10 cellular contexts compared by ENCODE assay signal in the genomic region with DNA sequence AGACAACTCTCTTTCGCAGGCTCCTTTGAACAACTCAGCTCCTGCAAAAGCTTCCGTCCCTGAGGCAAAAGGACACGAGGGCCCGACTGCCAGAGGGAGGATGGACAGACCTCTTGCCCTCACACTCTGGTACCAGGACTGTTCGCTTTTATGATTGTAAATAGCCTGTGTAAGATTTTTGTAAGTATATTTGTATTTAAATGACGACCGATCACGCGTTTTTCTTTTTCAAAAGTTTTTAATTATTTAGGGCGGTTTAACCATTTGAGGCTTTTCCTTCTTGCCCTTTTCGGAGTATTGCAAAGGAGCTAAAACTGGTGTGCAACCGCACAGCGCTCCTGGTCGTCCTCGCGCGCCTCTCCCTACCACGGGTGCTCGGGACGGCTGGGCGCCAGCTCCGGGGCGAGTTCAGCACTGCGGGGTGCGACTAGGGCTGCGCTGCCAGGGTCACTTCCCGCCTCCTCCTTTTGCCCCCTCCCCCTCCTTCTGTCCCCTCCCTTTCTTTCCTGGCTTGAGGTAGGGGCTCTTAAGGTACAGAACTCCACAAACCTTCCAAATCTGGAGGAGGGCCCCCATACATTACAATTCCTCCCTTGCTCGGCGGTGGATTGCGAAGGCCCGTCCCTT. TPM values are rescaled to one million over a fixed set of nuclear protein-coding genes. Genes with fewer than 3 reads are reported as not detected.
DNase-seq lines count a peak whose midpoint lies in the region; ATAC-seq and TF ChIP-seq lines count a peak whose summit lies in the region.
"Had no signal": no experiment of that assay in that cellular context is flagged by ENCODE, and none has a peak within 500 bp of the region (broad histone marks: within the 10 kb centered on the region; RNA-seq: fewer than 3 reads in every experiment).

No MANE protein-coding gene starts in this region.

- H3K9me2 ChIP-seq in hepatocyte (replicated peaks; ENCODE audit: insufficient read depth): no peaks in the 10 kb centered on the region

- H3K27me3 ChIP-seq in ascending aorta (no peaks in the 10 kb centered on the region), hepatocyte (peaks cover 38% of the 10 kb centered on the region), rectal smooth muscle tissue (ENCODE audit: control insufficient read depth, insufficient read depth, low read length) (no peaks in the 10 kb centered on the region)

- WGBS in hepatocyte (ENCODE audit: low lambda C conversion rate, missing lambda C conversion rate): 8% methylated on average over 28 of the region's 31 CpGs

- peak overlapping the region; percentile 82 for H3K4me2 ChIP-seq in hepatocyte

- H3K9me3 ChIP-seq in ascending aorta (no peaks in the 10 kb centered on the region), hepatocyte (ENCODE audit: low read depth) (no peaks in the 10 kb centered on the region)
- H3K9me3 ChIP-seq: HAP-1 had no signal

- H3K79me2 ChIP-seq in hepatocyte: peaks cover 29% of the 10 kb centered on the region

- no peak overlapping the region for H2AFZ ChIP-seq in hepatocyte

- CTCF ChIA-PET in Calu3 (lab: Charles Lee): no interaction called here

- H3K27ac ChIP-seq in ascending aorta: peak overlapping the region; percentile 88 to 97
- no peak overlapping the region for H3K27ac ChIP-seq in hepatocyte
- no peak overlapping the region for H3K27ac ChIP-seq in rectal smooth muscle tissue (ENCODE audit: low read depth, low read length)

- peak overlapping the region; percentile 91 for H3K4me3 Mint-ChIP-seq in Calu3 (ENCODE audit: low read depth, unreplicated experiment)

- TF ChIP-seq CTCF in Calu3 (IDR thresholded peaks at IDR 0.05; ENCODE audit: unreplicated experiment) (no peak), ascending aorta (IDR thresholded peaks at IDR 0.05) (no peak), hepatocyte (IDR thresholded peaks at IDR 0.05; ENCODE audit: poor library complexity) (no peak)

- no peak for DNase-seq in Calu3
- no peak for DNase-seq in ascending aorta (ENCODE audit: low spot score in 2 of 2)
- DNase-seq in hepatocyte (ENCODE audit: low spot score): no peak
- no peak for DNase-seq in retina
- no peak for DNase-seq in activated CD4-positive, alpha-beta T cell treated with anti-CD3 and anti-CD28 coated beads for 4 hours
- no peak for DNase-seq in erythroblast (lab: John Stamatoyannopoulos, UW)
- DNase-seq: activated B cell treated with CpG ODN at 0.5 μM for 24 hours had no signal

- TF ChIP-seq POLR2A in erythroblast (IDR thresholded peaks at IDR 0.05; ENCODE audit: low read length): no peak

- no peak overlapping the region for H3K9ac ChIP-seq in rectal smooth muscle tissue (ENCODE audit: low read length)

- no peak for ATAC-seq in GM21381 (IDR thresholded peaks at IDR 0.05; ENCODE audit: unreplicated experiment)

- no peaks in the 10 kb centered on the region for H3K9me3 Mint-ChIP-seq in Calu3 (ENCODE audit: low read depth, unreplicated experiment)
- H3K9me3 Mint-ChIP-seq: activated B cell treated with CpG ODN at 0.5 μM for 24 hours had no signal

- no peaks in the 10 kb centered on the region for H3K27me3 Mint-ChIP-seq in Calu3 (ENCODE audit: unreplicated experiment)

- no TSS peak for BruUV-seq in Calu3 (replicated peaks; lab: Mats Ljungman, UMichigan)

- H3K36me3 ChIP-seq in ascending aorta (no peaks in the 10 kb centered on the region), hepatocyte (replicated peaks; ENCODE audit: insufficient read depth, low read depth) (no peaks in the 10 kb centered on the region), rectal smooth muscle tissue (ENCODE audit: control insufficient read depth, insufficient read depth, low read length) (no peaks in the 10 kb centered on the region)
- H3K36me3 ChIP-seq: HAP-1 had no signal

- H3K27ac Mint-ChIP-seq in Calu3 (ENCODE audit: unreplicated experiment): peak overlapping the region; percentile 30
- H3K27ac Mint-ChIP-seq: activated B cell treated with CpG ODN at 0.5 μM for 24 hours had no signal

- H3K4me1 ChIP-seq in ascending aorta: peaks cover 0 to 3% of the 10 kb centered on the region in 2 donors
- peaks cover 5% of the 10 kb centered on the region for H3K4me1 ChIP-seq in hepatocyte (ENCODE audit: insufficient read depth)
- peaks cover 6% of the 10 kb centered on the region for H3K4me1 ChIP-seq in rectal smooth muscle tissue (ENCODE audit: control insufficient read depth, insufficient read depth, low read length)

- H3K4me1 Mint-ChIP-seq in Calu3 (ENCODE audit: low read depth, unreplicated experiment): no peaks in the 10 kb centered on the region

- H4K20me1 ChIP-seq in hepatocyte (ENCODE audit: insufficient read depth, poor library complexity, severe bottlenecking): peaks cover 13% of the 10 kb centered on the region

- intact Hi-C loops in Calu3 (cut with micrococcal nuclease; ENCODE audit: unreplicated experiment) (loop anchor here (10.0 kb wide), 1 partner anchor 182 kb away; no protein-coding TSS in a partner anchor), ascending aorta (cut with DNase I) (loop anchor here (10.0 kb wide), 5 partner anchors 322 to 1022 kb away; a partner anchor contains a TSS)

- H3K36me3 Mint-ChIP-seq in Calu3 (ENCODE audit: insufficient read depth, unreplicated experiment): peaks cover 24% of the 10 kb centered on the region

- peak overlapping the region; percentile 65 to 79 for H3K4me3 ChIP-seq in ascending aorta
- peak overlapping the region; percentile 37 for H3K4me3 ChIP-seq in hepatocyte
- H3K4me3 ChIP-seq in rectal smooth muscle tissue (ENCODE audit: low read length): peak overlapping the region; percentile 69

RNA-seq across cellular contexts. Expression of a gene that starts 2.8 kb away (rescaled TPM):
- total RNA-seq in Calu3 (2022) (3.2 and 3.7 TPM in 2 replicates), ascending aorta (39.1 TPM), hepatocyte (8.1 and 9.9 TPM in 2 replicates)
- 7.3 and 8.0 TPM in 2 replicates for polyA plus RNA-seq in hepatocyte

Comparison
In these comparisons a context has a peak if more than half of its experiments do, and no peak if none do; other contexts are left out.
1. H3K27ac ChIP-seq: peak in ascending aorta (2 of 2); none in hepatocyte (single experiment) and rectal smooth muscle tissue (single experiment).
2. Peak in every context shown above with its lines, with median percentiles within 50 percentile points of each other: H3K4me3 ChIP-seq.